Comparison of ENCODE assay signal across 22 cellular contexts in the genomic region with DNA sequence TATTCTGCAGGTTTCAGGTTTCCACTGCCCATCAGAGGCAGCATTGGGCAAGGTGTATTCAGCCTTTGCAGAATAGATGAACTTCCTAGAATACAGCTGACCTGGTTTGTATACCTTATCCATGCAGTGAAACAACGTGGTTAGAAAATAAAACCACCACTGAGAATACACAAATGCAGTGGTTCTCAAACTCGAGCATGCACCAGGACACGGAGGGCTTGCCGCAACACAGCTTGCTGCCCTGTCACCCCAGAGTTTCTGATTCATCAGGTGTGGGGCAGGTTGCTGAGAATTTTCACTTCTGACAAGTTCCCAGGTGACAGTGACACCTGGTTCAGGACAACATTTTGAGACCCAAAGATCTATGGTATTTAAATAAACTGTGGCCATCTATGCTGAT. TPM values are rescaled to one million over a fixed set of nuclear protein-coding genes. Genes with fewer than 3 reads are reported as not detected.
DNase-seq lines count a peak whose midpoint lies in the region; ATAC-seq, FAIRE-seq and TF ChIP-seq lines count a peak whose summit lies in the region.
"Had no signal": no experiment of that assay in that cellular context is flagged by ENCODE, and none has a peak within 500 bp of the region (broad histone marks: within the 10 kb centered on the region; RNA-seq: fewer than 3 reads in every experiment).

No MANE protein-coding gene starts in this region.

- no peak overlapping the region for H2BK15ac ChIP-seq in H1 (ENCODE audit: low read length)

- no peaks in the 10 kb centered on the region for H3K27me3 ChIP-seq in H1 (replicated peaks in 1 of 4; ENCODE audit: control insufficient read depth in 3 of 4, extremely low read depth in 1 of 4, insufficient read depth in 3 of 4, low read length in 3 of 4)

- H2BK12ac ChIP-seq in H1 (ENCODE audit: low read depth, low read length) = no peak overlapping the region

- no peak overlapping the region for H4K8ac ChIP-seq in H1 (ENCODE audit: extremely low read depth, insufficient read depth, low read length)

- no peak overlapping the region for H2AFZ ChIP-seq in H1 (ENCODE audit: low read length)

- H2AK5ac ChIP-seq in H1 (ENCODE audit: low read depth, low read length) = no peak overlapping the region

- peak; percentile 66 for FAIRE-seq in GM12892 (lab: Jason Lieb, UNC)
- no peak for FAIRE-seq in H1 (lab: Jason Lieb, UNC)
- FAIRE-seq: G401.6 had no signal

- 86% methylated on average over 4 of the region's 4 CpGs; no CpG with 5 or more reads in 1 of the 2 experiments for WGBS in H1 (ENCODE audit: extremely low coverage in 1 of 2, insufficient coverage in 1 of 2, insufficient read length in 1 of 2, insufficient replicate concordance in 2 of 2, low coverage in 1 of 2, low lambda C conversion rate in 2 of 2, missing lambda C conversion rate in 1 of 2), 2 experiments

- H3K56ac ChIP-seq in H1 (replicated peaks; ENCODE audit: insufficient read length, low read depth, low read length) = no peak overlapping the region

- H4K91ac ChIP-seq in H1 (replicated peaks; ENCODE audit: insufficient read length, low read length) = no peak overlapping the region

- no peak for TF ChIP-seq POLR2A in GM12892 (IDR thresholded peaks at IDR 0.05; ENCODE audit: low read depth, low read length)
- TF ChIP-seq POLR2A in H1 (IDR thresholded peaks at IDR 0.05; ENCODE audit: control extremely low read depth in 1 of 2, low read depth in 2 of 2, low read length in 2 of 2) = no peak

- no peak overlapping the region for H3K9ac ChIP-seq in H1 (replicated peaks in 1 of 4; ENCODE audit: extremely low read depth in 1 of 4, low read depth in 3 of 4, low read length in 3 of 4)

- peak overlapping the region; percentile 33 for H2BK120ac ChIP-seq in H1 (replicated peaks; ENCODE audit: low read depth, low read length)

- no peak overlapping the region for H3K4ac ChIP-seq in H1 (replicated peaks; ENCODE audit: insufficient read length, low read depth, low read length)

- H4K20me1 ChIP-seq in H1 (replicated peaks in 1 of 2; ENCODE audit: control insufficient read depth in 1 of 2, insufficient read depth in 2 of 2, low read length in 2 of 2) = no peaks in the 10 kb centered on the region

- no peak overlapping the region for H3K27ac ChIP-seq in H1 (ENCODE audit: low read depth, low read length)
- H3K27ac ChIP-seq: A549, HL-60 had no signal

- H3K9me3 ChIP-seq in H1 (ENCODE audit: insufficient read depth in 2 of 2, low read depth in 1 of 2, low read length in 1 of 2) = no peaks in the 10 kb centered on the region
- H3K9me3 ChIP-seq: A549 had no signal

- CTCF ChIA-PET in H1 (lab: Charles Lee; ENCODE audit: partially characterized antibody) = interaction anchor here (0.9 to 1.1 kb wide), 2 partner anchors 13 to 36 kb away, joined by 3 to 4 read pairs; no protein-coding TSS in a partner anchor

- H2BK5ac ChIP-seq in H1 (ENCODE audit: low read depth, low read length) = no peak overlapping the region

- H3K18ac ChIP-seq in H1 (ENCODE audit: extremely low read depth, low read length) = no peak overlapping the region

- no peak overlapping the region for H2BK20ac ChIP-seq in H1 (ENCODE audit: low read length)

- POLR2A ChIA-PET in H1 (lab: Charles Lee; ENCODE audit: partially characterized antibody) = no interaction called here

- H3K79me2 ChIP-seq in H1 (ENCODE audit: control insufficient read depth in 1 of 2, insufficient read depth in 2 of 2, low read length in 2 of 2) = no peaks in the 10 kb centered on the region

- DNase-seq in GM12892 (ENCODE audit: insufficient read length) = no peak
- DNase-seq in H1 (ENCODE audit: low read depth in 1 of 2, low spot score in 2 of 2) = no peak
- DNase-seq in activated CD8-positive, alpha-beta memory T cell treated with anti-CD3 and anti-CD28 coated beads, Interleukin-2, amount 50 U/mL, for 48 hours = no peak
- no peak for DNase-seq in left cardiac atrium
- no peak for DNase-seq in posterior vena cava (ENCODE audit: low spot score)
- DNase-seq: H7, KBM-7, NCI-H1092 treated with DMSO at 0.1 percent for 48 hours, NCI-H1436 treated with DMSO at 0.1 percent for 48 hours, NCI-H1930, NCI-H2227 treated with DMSO at 0.1 percent for 48 hours, NCI-H510A, NCI-H748 treated with DMSO at 0.1 percent for 48 hours, OCI-M1, Right ventricle myocardium superior, T-helper 17 cell had no signal

- TF ChIP-seq CTCF in H1 (IDR thresholded peaks at IDR 0.05; ENCODE audit: control extremely low read depth in 1 of 3, insufficient read depth in 1 of 3, low read depth in 1 of 3, low read length in 3 of 3) = no peak

- intact Hi-C loops in left cardiac atrium (cut with DNase I) (no loop called here), posterior vena cava (cut with DNase I) (no loop called here)

- no peak overlapping the region for H3K23ac ChIP-seq in H1 (ENCODE audit: insufficient read length)

- H3K14ac ChIP-seq in H1 (ENCODE audit: insufficient read length) = no peak overlapping the region

- H3K4me1 ChIP-seq in H1 (replicated peaks in 1 of 4; ENCODE audit: control insufficient read depth in 3 of 4, insufficient read depth in 4 of 4, low read length in 3 of 4) = 0 out of 7 replicates have a peak, but pooled peaks cover 0 to 3% (median 0%) of the 10 kb centered on the region in 4 experiments
- H3K4me1 ChIP-seq: A549 had no signal

- no peak for TF ChIP-seq EP300 in H1 (IDR thresholded peaks at IDR 0.05; ENCODE audit: borderline replicate concordance in 1 of 2, low read depth in 2 of 2, low read length in 2 of 2)

- ATAC-seq in HG02571 (IDR thresholded peaks at IDR 0.05; ENCODE audit: unreplicated experiment) (peak; percentile 57), HG02870 (IDR thresholded peaks at IDR 0.05; ENCODE audit: unreplicated experiment) (peak; percentile 80), left cardiac atrium (no peak), HG03175 (IDR thresholded peaks at IDR 0.05; ENCODE audit: unreplicated experiment) (no peak)
- ATAC-seq: T-helper 17 cell had no signal

- H3K79me1 ChIP-seq in H1 (ENCODE audit: low read depth, low read length) = no peaks in the 10 kb centered on the region

- TF ChIP-seq RAD21 in H1 (IDR thresholded peaks at IDR 0.05 in 1 of 2, conservative IDR thresholded peaks at IDR 0.05 in 1 of 2; ENCODE audit: low read depth in 2 of 2, low read length in 2 of 2) = no peak

- no peaks in the 10 kb centered on the region for H3K23me2 ChIP-seq in H1 (ENCODE audit: low read depth, low read length)

- H3K36me3 ChIP-seq in H1 (ENCODE audit: control insufficient read depth in 2 of 4, insufficient read depth in 4 of 4, low read length in 3 of 4) = no peaks in the 10 kb centered on the region

- H3K4me3 ChIP-seq in H1 (ENCODE audit: extremely low read depth in 1 of 4, insufficient read depth in 2 of 4, low read depth in 3 of 4, low read length in 4 of 4) = no peak overlapping the region
- H3K4me3 ChIP-seq: A549 had no signal

- no peak overlapping the region for H4K5ac ChIP-seq in H1 (ENCODE audit: insufficient read length, low read depth, low read length)

- H3K4me2 ChIP-seq in H1 (ENCODE audit: insufficient read depth in 1 of 2, low read depth in 2 of 2, low read length in 2 of 2) = no peak overlapping the region
- H3K4me2 ChIP-seq: A549 had no signal

TF ChIP-seq in H1, 55 proteins besides CTCF, POLR2A, EP300 and RAD21 (continues in another document):
- TF ChIP-seq SUZ12 (IDR thresholded peaks at IDR 0.05; ENCODE audit: low read length) (no peak), EZH2 (IDR thresholded peaks at IDR 0.05; ENCODE audit: low read depth, low read length, severe bottlenecking) (no peak), TAF7 (optimal IDR thresholded peaks at IDR 0.05; ENCODE audit: borderline replicate concordance, low read depth, low read length) (no peak), SP1 (IDR thresholded peaks at IDR 0.05; ENCODE audit: low read depth, low read length) (no peak), NANOG (IDR thresholded peaks at IDR 0.05; ENCODE audit: insufficient read depth, low read depth, low read length, poor library complexity, severe bottlenecking) (no peak), CREB1 (IDR thresholded peaks at IDR 0.05) (no peak)
- TF ChIP-seq, protein P1, sequence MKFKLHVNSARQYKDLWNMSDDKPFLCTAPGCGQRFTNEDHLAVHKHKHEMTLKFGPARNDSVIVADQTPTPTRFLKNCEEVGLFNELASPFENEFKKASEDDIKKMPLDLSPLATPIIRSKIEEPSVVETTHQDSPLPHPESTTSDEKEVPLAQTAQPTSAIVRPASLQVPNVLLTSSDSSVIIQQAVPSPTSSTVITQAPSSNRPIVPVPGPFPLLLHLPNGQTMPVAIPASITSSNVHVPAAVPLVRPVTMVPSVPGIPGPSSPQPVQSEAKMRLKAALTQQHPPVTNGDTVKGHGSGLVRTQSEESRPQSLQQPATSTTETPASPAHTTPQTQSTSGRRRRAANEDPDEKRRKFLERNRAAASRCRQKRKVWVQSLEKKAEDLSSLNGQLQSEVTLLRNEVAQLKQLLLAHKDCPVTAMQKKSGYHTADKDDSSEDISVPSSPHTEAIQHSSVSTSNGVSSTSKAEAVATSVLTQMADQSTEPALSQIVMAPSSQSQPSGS (IDR thresholded peaks at IDR 0.05; ENCODE audit: low read length) = no peak
- TF ChIP-seq, protein P2, sequence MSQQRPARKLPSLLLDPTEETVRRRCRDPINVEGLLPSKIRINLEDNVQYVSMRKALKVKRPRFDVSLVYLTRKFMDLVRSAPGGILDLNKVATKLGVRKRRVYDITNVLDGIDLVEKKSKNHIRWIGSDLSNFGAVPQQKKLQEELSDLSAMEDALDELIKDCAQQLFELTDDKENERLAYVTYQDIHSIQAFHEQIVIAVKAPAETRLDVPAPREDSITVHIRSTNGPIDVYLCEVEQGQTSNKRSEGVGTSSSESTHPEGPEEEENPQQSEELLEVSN (IDR thresholded peaks at IDR 0.05) = no peak

RNA-seq across cellular contexts. Expression of a gene that starts 23.4 kb away (rescaled TPM):
- polyA plus RNA-seq in GM12892 (2012; ENCODE audit: missing spikeins) = 39.4 TPM
- total RNA-seq in H1 (2021; fragmentation: NEBNext Ultra II Directional; extraction: Animal tissue kit (Norgen Biotek cat#: 25700)) = 20.5 and 24.1 TPM in 2 replicates
- polyA plus RNA-seq in H1 (2011; rRNA removed) = 6.0 and 17.5 TPM in 2 replicates
- polyA plus RNA-seq in H1 (2011; cell fraction: cytosol; rRNA removed) = 35.1 TPM
- 1.7 TPM for polyA plus RNA-seq in H1 (2011; cell fraction: nucleus; rRNA removed)
- 13.3 to 22.4 TPM (median 16.0 TPM) in 4 replicates for polyA plus RNA-seq in H1 (2012, experiment 1 of 2)
- polyA plus RNA-seq in H1 (2012, experiment 2 of 2) = 12.2 TPM
- polyA plus RNA-seq in H1 (2013, experiment 1 of 2) = 23.2 TPM
- 23.7 TPM for polyA plus RNA-seq in H1 (2013, experiment 2 of 2)
- 2.6 and 3.4 TPM in 2 replicates for polyA minus RNA-seq in H1 (2011; rRNA and poly(A)+ RNA removed)
- 4.2 TPM for polyA minus RNA-seq in H1 (2011; cell fraction: cytosol; rRNA and poly(A)+ RNA removed)
- polyA minus RNA-seq in H1 (2011; cell fraction: nucleus; rRNA and poly(A)+ RNA removed) = 3.5 TPM
- total RNA-seq in left cardiac atrium = 10 to 100 TPM; 13.8 to 14.6 TPM
- total RNA-seq in posterior vena cava = 10 to 100 TPM; 18.9 to 21.8 TPM

Comparison
In these comparisons a context has a peak if more than half of its experiments do, and no peak if none do; other contexts are left out.
1. ATAC-seq: peak in HG02571 (single experiment) and HG02870 (single experiment); none in left cardiac atrium (0 of 2) and HG03175 (single experiment).